Comparison of ENCODE assay signal across 1 cellular context in the genomic region with DNA sequence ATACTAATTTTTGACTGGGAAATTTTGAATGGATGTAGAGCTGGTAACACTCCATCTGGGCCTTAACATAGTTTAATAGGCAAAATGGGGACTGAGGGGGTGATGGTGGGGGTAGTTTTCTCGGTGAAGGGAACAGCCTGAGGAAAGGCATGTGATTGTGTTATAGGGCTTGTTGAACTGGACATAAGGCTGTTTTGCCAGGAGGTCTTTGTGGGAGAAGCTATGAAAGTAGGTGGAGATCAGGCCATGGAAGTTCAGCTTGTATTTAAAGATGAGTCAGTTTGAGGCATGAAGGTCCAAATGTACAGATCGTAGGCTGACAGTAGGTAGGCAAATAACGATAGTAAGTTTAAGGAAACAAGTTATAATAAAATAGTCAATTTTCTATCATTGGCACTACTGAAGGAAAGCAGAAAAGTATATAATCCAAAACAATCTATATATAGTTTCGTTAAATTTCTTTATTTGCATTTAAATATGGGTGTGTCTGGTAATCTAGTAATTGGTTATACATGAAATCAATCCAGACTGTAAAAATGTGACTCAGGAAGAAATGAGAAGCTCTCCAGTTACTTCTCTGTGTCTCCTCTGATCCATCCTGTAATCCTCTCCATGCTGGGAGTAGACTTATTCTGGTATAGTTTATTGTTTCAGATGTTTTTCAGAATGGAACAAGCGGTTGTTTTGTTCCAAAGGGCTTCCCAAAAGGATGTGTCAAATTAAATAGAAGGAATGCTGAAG.
TF ChIP-seq lines count a peak whose summit lies in the region.

No MANE protein-coding gene starts in this region.

TF ChIP-seq in HepG2, 621 proteins besides CTCF, POLR2A, EP300 and RAD21 (continued from another document):
- TF ChIP-seq, protein P1, sequence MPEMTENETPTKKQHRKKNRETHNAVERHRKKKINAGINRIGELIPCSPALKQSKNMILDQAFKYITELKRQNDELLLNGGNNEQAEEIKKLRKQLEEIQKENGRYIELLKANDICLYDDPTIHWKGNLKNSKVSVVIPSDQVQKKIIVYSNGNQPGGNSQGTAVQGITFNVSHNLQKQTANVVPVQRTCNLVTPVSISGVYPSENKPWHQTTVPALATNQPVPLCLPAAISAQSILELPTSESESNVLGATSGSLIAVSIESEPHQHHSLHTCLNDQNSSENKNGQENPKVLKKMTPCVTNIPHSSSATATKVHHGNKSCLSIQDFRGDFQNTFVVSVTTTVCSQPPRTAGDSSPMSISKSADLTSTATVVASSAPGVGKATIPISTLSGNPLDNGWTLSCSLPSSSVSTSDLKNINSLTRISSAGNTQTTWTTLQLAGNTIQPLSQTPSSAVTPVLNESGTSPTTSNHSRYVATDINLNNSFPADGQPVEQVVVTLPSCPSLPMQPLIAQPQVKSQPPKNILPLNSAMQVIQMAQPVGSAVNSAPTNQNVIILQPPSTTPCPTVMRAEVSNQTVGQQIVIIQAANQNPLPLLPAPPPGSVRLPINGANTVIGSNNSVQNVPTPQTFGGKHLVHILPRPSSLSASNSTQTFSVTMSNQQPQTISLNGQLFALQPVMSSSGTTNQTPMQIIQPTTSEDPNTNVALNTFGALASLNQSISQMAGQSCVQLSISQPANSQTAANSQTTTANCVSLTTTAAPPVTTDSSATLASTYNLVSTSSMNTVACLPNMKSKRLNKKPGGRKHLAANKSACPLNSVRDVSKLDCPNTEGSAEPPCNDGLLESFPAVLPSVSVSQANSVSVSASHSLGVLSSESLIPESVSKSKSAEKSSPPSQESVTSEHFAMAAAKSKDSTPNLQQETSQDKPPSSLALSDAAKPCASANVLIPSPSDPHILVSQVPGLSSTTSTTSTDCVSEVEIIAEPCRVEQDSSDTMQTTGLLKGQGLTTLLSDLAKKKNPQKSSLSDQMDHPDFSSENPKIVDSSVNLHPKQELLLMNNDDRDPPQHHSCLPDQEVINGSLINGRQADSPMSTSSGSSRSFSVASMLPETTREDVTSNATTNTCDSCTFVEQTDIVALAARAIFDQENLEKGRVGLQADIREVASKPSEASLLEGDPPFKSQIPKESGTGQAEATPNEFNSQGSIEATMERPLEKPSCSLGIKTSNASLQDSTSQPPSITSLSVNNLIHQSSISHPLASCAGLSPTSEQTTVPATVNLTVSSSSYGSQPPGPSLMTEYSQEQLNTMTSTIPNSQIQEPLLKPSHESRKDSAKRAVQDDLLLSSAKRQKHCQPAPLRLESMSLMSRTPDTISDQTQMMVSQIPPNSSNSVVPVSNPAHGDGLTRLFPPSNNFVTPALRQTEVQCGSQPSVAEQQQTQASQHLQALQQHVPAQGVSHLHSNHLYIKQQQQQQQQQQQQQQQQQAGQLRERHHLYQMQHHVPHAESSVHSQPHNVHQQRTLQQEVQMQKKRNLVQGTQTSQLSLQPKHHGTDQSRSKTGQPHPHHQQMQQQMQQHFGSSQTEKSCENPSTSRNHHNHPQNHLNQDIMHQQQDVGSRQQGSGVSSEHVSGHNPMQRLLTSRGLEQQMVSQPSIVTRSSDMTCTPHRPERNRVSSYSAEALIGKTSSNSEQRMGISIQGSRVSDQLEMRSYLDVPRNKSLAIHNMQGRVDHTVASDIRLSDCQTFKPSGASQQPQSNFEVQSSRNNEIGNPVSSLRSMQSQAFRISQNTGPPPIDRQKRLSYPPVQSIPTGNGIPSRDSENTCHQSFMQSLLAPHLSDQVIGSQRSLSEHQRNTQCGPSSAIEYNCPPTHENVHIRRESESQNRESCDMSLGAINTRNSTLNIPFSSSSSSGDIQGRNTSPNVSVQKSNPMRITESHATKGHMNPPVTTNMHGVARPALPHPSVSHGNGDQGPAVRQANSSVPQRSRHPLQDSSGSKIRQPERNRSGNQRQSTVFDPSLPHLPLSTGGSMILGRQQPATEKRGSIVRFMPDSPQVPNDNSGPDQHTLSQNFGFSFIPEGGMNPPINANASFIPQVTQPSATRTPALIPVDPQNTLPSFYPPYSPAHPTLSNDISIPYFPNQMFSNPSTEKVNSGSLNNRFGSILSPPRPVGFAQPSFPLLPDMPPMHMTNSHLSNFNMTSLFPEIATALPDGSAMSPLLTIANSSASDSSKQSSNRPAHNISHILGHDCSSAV (CRISPR knock-in tag; IDR thresholded peaks at IDR 0.05; ENCODE audit: borderline replicate concordance), result no peak
- TF ChIP-seq, protein P2, sequence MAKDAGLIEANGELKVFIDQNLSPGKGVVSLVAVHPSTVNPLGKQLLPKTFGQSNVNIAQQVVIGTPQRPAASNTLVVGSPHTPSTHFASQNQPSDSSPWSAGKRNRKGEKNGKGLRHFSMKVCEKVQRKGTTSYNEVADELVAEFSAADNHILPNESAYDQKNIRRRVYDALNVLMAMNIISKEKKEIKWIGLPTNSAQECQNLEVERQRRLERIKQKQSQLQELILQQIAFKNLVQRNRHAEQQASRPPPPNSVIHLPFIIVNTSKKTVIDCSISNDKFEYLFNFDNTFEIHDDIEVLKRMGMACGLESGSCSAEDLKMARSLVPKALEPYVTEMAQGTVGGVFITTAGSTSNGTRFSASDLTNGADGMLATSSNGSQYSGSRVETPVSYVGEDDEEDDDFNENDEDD (CRISPR knock-in tag; IDR thresholded peaks at IDR 0.05; ENCODE audit: borderline replicate concordance), result no peak
- TF ChIP-seq CC2D1A (CRISPR knock-in tag; IDR thresholded peaks at IDR 0.05) (no peak), MAZ (IDR thresholded peaks at IDR 0.05; ENCODE audit: borderline replicate concordance, low read depth, low read length) (no peak), MAZ (CRISPR knock-in tag; IDR thresholded peaks at IDR 0.05; ENCODE audit: low read depth) (no peak), RFX1 (IDR thresholded peaks at IDR 0.05) (no peak), ZNF232 (CRISPR knock-in tag; IDR thresholded peaks at IDR 0.05; ENCODE audit: borderline replicate concordance) (no peak), ZBTB7A (CRISPR knock-in tag; IDR thresholded peaks at IDR 0.05) (no peak)
- TF ChIP-seq, protein P3, sequence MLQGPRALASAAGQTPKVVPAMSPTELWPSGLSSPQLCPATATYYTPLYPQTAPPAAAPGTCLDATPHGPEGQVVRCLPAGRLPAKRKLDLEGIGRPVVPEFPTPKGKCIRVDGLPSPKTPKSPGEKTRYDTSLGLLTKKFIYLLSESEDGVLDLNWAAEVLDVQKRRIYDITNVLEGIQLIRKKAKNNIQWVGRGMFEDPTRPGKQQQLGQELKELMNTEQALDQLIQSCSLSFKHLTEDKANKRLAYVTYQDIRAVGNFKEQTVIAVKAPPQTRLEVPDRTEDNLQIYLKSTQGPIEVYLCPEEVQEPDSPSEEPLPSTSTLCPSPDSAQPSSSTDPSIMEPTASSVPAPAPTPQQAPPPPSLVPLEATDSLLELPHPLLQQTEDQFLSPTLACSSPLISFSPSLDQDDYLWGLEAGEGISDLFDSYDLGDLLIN (CRISPR knock-in tag; IDR thresholded peaks at IDR 0.05; ENCODE audit: borderline replicate concordance), result no peak
- TF ChIP-seq, protein P4, sequence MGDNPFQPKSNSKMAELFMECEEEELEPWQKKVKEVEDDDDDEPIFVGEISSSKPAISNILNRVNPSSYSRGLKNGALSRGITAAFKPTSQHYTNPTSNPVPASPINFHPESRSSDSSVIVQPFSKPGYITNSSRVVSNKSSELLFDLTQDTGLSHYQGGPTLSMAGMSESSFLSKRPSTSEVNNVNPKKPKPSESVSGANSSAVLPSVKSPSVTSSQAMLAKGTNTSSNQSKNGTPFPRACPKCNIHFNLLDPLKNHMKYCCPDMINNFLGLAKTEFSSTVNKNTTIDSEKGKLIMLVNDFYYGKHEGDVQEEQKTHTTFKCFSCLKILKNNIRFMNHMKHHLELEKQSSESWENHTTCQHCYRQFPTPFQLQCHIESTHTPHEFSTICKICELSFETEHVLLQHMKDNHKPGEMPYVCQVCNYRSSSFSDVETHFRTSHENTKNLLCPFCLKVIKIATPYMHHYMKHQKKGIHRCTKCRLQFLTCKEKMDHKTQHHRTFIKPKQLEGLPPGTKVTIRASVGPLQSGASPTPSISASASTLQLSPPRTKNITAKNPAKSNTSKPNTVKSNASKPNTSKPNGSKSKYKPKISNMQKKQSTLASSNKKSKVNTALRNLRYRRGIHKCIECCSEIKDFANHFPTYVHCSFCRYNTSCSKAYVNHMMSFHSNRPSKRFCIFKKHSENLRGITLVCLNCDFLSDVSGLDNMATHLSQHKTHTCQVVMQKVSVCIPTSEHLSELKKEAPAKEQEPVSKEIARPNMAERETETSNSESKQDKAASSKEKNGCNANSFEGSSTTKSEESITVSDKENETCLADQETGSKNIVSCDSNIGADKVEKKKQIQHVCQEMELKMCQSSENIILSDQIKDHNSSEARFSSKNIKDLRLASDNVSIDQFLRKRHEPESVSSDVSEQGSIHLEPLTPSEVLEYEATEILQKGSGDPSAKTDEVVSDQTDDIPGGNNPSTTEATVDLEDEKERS (CRISPR knock-in tag; IDR thresholded peaks at IDR 0.05), result no peak
- TF ChIP-seq, protein P5, sequence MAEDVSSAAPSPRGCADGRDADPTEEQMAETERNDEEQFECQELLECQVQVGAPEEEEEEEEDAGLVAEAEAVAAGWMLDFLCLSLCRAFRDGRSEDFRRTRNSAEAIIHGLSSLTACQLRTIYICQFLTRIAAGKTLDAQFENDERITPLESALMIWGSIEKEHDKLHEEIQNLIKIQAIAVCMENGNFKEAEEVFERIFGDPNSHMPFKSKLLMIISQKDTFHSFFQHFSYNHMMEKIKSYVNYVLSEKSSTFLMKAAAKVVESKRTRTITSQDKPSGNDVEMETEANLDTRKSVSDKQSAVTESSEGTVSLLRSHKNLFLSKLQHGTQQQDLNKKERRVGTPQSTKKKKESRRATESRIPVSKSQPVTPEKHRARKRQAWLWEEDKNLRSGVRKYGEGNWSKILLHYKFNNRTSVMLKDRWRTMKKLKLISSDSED (CRISPR knock-in tag; IDR thresholded peaks at IDR 0.05), result no peak
- TF ChIP-seq, protein P6, sequence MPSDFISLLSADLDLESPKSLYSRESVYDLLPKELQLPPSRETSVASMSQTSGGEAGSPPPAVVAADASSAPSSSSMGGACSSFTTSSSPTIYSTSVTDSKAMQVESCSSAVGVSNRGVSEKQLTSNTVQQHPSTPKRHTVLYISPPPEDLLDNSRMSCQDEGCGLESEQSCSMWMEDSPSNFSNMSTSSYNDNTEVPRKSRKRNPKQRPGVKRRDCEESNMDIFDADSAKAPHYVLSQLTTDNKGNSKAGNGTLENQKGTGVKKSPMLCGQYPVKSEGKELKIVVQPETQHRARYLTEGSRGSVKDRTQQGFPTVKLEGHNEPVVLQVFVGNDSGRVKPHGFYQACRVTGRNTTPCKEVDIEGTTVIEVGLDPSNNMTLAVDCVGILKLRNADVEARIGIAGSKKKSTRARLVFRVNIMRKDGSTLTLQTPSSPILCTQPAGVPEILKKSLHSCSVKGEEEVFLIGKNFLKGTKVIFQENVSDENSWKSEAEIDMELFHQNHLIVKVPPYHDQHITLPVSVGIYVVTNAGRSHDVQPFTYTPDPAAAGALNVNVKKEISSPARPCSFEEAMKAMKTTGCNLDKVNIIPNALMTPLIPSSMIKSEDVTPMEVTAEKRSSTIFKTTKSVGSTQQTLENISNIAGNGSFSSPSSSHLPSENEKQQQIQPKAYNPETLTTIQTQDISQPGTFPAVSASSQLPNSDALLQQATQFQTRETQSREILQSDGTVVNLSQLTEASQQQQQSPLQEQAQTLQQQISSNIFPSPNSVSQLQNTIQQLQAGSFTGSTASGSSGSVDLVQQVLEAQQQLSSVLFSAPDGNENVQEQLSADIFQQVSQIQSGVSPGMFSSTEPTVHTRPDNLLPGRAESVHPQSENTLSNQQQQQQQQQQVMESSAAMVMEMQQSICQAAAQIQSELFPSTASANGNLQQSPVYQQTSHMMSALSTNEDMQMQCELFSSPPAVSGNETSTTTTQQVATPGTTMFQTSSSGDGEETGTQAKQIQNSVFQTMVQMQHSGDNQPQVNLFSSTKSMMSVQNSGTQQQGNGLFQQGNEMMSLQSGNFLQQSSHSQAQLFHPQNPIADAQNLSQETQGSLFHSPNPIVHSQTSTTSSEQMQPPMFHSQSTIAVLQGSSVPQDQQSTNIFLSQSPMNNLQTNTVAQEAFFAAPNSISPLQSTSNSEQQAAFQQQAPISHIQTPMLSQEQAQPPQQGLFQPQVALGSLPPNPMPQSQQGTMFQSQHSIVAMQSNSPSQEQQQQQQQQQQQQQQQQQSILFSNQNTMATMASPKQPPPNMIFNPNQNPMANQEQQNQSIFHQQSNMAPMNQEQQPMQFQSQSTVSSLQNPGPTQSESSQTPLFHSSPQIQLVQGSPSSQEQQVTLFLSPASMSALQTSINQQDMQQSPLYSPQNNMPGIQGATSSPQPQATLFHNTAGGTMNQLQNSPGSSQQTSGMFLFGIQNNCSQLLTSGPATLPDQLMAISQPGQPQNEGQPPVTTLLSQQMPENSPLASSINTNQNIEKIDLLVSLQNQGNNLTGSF (CRISPR knock-in tag; IDR thresholded peaks at IDR 0.05), result no peak
- TF ChIP-seq, protein P7, sequence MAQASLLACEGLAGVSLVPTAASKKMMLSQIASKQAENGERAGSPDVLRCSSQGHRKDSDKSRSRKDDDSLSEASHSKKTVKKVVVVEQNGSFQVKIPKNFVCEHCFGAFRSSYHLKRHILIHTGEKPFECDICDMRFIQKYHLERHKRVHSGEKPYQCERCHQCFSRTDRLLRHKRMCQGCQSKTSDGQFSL (CRISPR knock-in tag; IDR thresholded peaks at IDR 0.05), result no peak
- TF ChIP-seq, protein P8, sequence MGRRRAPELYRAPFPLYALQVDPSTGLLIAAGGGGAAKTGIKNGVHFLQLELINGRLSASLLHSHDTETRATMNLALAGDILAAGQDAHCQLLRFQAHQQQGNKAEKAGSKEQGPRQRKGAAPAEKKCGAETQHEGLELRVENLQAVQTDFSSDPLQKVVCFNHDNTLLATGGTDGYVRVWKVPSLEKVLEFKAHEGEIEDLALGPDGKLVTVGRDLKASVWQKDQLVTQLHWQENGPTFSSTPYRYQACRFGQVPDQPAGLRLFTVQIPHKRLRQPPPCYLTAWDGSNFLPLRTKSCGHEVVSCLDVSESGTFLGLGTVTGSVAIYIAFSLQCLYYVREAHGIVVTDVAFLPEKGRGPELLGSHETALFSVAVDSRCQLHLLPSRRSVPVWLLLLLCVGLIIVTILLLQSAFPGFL (CRISPR knock-in tag; IDR thresholded peaks at IDR 0.05), result no peak
TF ChIP-seq in HepG2: peak in this region for 7.
